18 cellular contexts compared by ENCODE assay signal in the genomic region with DNA sequence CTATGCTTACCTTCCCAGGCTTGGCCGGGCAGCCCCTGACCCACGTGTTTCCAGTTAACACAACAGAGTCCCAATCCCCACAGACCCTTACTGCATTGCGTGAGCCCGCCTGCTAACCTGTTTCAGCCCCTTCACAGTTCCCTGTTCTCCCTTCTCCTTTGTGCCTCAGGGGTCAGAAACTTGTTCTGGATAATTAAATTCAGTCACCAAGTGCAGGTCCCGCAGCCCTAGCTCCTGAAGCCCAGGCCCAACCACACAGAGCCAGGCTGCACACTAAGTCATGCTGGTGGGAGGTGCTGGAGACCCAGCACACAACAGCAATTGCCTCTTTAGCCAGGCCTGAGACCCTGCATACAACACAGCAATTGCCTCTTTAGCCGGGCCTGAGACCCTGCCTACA. TPM values are rescaled to one million over a fixed set of nuclear protein-coding genes. Genes with fewer than 3 reads are reported as not detected.
A peak's percentile ranks its signal among the peaks of the same experiment; 100 is the strongest.
DNase-seq lines count a peak whose midpoint lies in the region.
"Had no signal": no experiment of that assay in that cellular context is flagged by ENCODE, and none has a peak within 500 bp of the region (broad histone marks: within the 10 kb centered on the region; RNA-seq: fewer than 3 reads in every experiment).

No MANE protein-coding gene starts in this region.

- peak overlapping the region; percentile 17 for H2AFZ ChIP-seq in neuronal stem cell (ENCODE audit: low read length)

- H3K27ac ChIP-seq in neuronal stem cell (replicated peaks; ENCODE audit: low read length) (no peak overlapping the region), substantia nigra (ENCODE audit: low read depth, low read length, poor library complexity, severe bottlenecking) (no peak overlapping the region)
- H3K27ac ChIP-seq: BLaER1, HL-60 had no signal

- H2BK5ac ChIP-seq in neuronal stem cell (ENCODE audit: low read length): no peak overlapping the region

- H4K91ac ChIP-seq in neuronal stem cell (ENCODE audit: low read depth, low read length, poor library complexity): peak overlapping the region; percentile 83

- peaks cover 0 to 21% (median 0%) of the 10 kb centered on the region in 3 experiments for H3K27me3 ChIP-seq in neuronal stem cell (ENCODE audit: control insufficient read depth in 3 of 3, insufficient read depth in 3 of 3, low read depth in 1 of 3, low read length in 3 of 3)
- H3K27me3 ChIP-seq: BLaER1 had no signal

- no peaks in the 10 kb centered on the region for H3K9me3 ChIP-seq in neuronal stem cell (replicated peaks in 1 of 2; ENCODE audit: control insufficient read depth in 2 of 2, insufficient read depth in 1 of 2, low read depth in 1 of 2, low read length in 2 of 2)
- H3K9me3 ChIP-seq: BLaER1 had no signal

- no peak overlapping the region for H3K4me2 ChIP-seq in neuronal stem cell (ENCODE audit: insufficient read depth, low read length, poor library complexity, severe bottlenecking)
- H3K4me2 ChIP-seq: BLaER1 had no signal

- no CpG with 5 or more reads among the region's 6 CpGs for WGBS in neuronal stem cell (ENCODE audit: extremely low coverage in 2 of 2, insufficient read length in 2 of 2, insufficient replicate concordance in 1 of 2), 2 donors

- H3K14ac ChIP-seq in neuronal stem cell (ENCODE audit: low read length): no peak overlapping the region

- no peak overlapping the region for H2BK12ac ChIP-seq in neuronal stem cell (ENCODE audit: low read length)

- no peak overlapping the region for H2BK120ac ChIP-seq in neuronal stem cell (ENCODE audit: low read depth, low read length)

- H3K4me3 ChIP-seq in neuronal stem cell (ENCODE audit: low read length in 2 of 2): no peak overlapping the region
- H3K4me3 ChIP-seq: BLaER1, GM12878 had no signal

- no peaks in the 10 kb centered on the region for H3K4me1 ChIP-seq in neuronal stem cell (ENCODE audit: control insufficient read depth in 2 of 2, insufficient read depth in 1 of 2, low read depth in 1 of 2, low read length in 2 of 2)

- no peak overlapping the region for H4K8ac ChIP-seq in neuronal stem cell (ENCODE audit: low read depth, low read length)

- H3K9ac ChIP-seq in neuronal stem cell (ENCODE audit: low read depth, low read length, poor library complexity): peak overlapping the region; percentile 47
- H3K9ac ChIP-seq: BLaER1 had no signal

- H2BK15ac ChIP-seq in neuronal stem cell (ENCODE audit: low read length): no peak overlapping the region

- no peak overlapping the region for H3K18ac ChIP-seq in neuronal stem cell (ENCODE audit: low read length)

- no peak overlapping the region for H3K23ac ChIP-seq in neuronal stem cell (ENCODE audit: low read depth, low read length, poor library complexity)

- no peak overlapping the region for H3K4ac ChIP-seq in neuronal stem cell (ENCODE audit: low read length)

- peak; percentile 30 for DNase-seq in activated effector memory CD4-positive, alpha-beta T cell treated with anti-CD3 and anti-CD28 coated beads, Interleukin-2, amount 50 U/mL, for 16 hours
- no peak for DNase-seq in activated effector memory CD4-positive, alpha-beta T cell treated with Interleukin-2 at 50 U/mL for 16 hours
- peak; percentile 84 for DNase-seq in left kidney (ENCODE audit: low read depth, low spot score)
- no peak for DNase-seq in neuronal stem cell (ENCODE audit: low spot score)
- DNase-seq in substantia nigra (lab: John Stamatoyannopoulos, UW): no peak
- no peak for DNase-seq in NCI-H1694 (lab: John Stamatoyannopoulos, UW)
- no peak for DNase-seq in NCI-H2029 (lab: John Stamatoyannopoulos, UW)
- DNase-seq: 8988T; Calu3; CD8-positive, alpha-beta T cell; DMS79 treated with DMSO at 0.1 percent for 48 hours; HCEC 1CT; IMR-90 had no signal

- no peaks in the 10 kb centered on the region for H3K36me3 ChIP-seq in neuronal stem cell (replicated peaks in 1 of 2; ENCODE audit: control insufficient read depth in 2 of 2, insufficient read depth in 2 of 2, low read length in 2 of 2)
- H3K36me3 ChIP-seq: BLaER1 had no signal

- no peak overlapping the region for H2AK5ac ChIP-seq in neuronal stem cell (ENCODE audit: low read depth, low read length)

- peaks cover 2% of the 10 kb centered on the region for H3K79me1 ChIP-seq in neuronal stem cell (ENCODE audit: low read depth, low read length)

RNA-seq across cellular contexts. Expression of gene ISM2, which starts 9.6 kb away (rescaled TPM):
- polyA plus RNA-seq in neuronal stem cell (2013, experiment 1 of 2): 0.26 TPM
- polyA plus RNA-seq in neuronal stem cell (2013, experiment 2 of 2): 0.12 TPM
- polyA plus RNA-seq: AG04450, CD14-positive monocyte had no signal

RNA-seq across cellular contexts. Expression of gene AHSA1, which starts 31.2 kb away (rescaled TPM):
- 74.9 TPM for polyA plus RNA-seq in neuronal stem cell (2013, experiment 1 of 2)
- 74.9 TPM for polyA plus RNA-seq in neuronal stem cell (2013, experiment 2 of 2)

RNA-seq across cellular contexts. Expression of gene VIPAS39, which starts 31.6 kb away (rescaled TPM):
- polyA plus RNA-seq in neuronal stem cell (2013, experiment 1 of 2): 20.4 TPM
- polyA plus RNA-seq in neuronal stem cell (2013, experiment 2 of 2): 18.0 TPM

Comparison
In these comparisons a context has a peak if more than half of its experiments do, and no peak if none do; other contexts are left out.
1. DNase-seq: peak in activated effector memory CD4-positive, alpha-beta T cell treated with anti-CD3 and anti-CD28 coated beads, Interleukin-2, amount 50 U/mL, for 16 hours (single experiment) and left kidney (single experiment); none in activated effector memory CD4-positive, alpha-beta T cell treated with Interleukin-2 at 50 U/mL for 16 hours (single experiment), neuronal stem cell (single experiment), substantia nigra (0 of 49), NCI-H1694 (single experiment) and NCI-H2029 (single experiment).